8 cellular contexts compared by ENCODE assay signal in the genomic region with DNA sequence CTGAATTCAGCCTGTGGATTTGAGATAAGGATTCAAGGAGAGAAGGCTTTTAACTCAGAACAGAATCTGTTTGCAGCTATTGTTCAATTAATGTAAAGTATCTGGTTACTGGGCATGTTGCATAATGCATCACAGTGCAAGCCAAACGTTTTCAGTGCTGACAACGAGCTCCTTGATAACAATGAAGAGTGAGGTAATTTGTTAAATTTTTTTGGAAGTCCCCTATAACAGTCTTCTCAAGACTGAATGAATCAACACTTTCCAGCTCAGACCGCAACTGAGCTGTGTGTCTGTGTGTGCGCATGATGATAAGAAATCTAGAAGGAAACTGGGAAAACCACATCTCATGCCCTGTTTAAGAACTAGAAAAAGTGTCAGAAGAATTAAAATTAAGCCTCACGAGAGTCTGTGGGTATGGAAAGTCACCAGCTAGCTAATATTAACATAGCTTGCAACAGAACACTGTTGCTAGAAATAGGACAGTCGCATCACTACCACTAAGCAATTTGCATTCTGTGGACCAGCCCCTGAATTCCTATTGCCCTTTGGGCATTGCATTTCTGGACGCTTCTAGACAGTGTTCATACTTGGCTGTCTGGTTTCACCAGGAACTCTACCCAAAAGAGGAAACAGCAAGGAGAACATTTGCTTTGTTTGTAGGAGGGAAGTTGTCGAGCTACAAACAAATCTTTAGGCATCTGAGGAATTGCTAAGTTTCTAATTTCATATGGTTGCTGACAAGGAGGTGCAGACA. TPM values are rescaled to one million over a fixed set of nuclear protein-coding genes. Genes with fewer than 3 reads are reported as not detected.
DNase-seq lines count a peak whose midpoint lies in the region; ATAC-seq, FAIRE-seq and TF ChIP-seq lines count a peak whose summit lies in the region.

No MANE protein-coding gene starts in this region.

- peak overlapping the region; percentile 58 to 78 for H3K27ac Mint-ChIP-seq in effector memory CD8-positive, alpha-beta T cell
- H3K27ac Mint-ChIP-seq in nephron progenitor cell (no peak overlapping the region), type B pancreatic cell (no peak overlapping the region)

- peak; percentile 76 for TF ChIP-seq POLR2A in GM12891 (IDR thresholded peaks at IDR 0.05; ENCODE audit: low read depth, low read length)

- peaks cover 43% of the 10 kb centered on the region for H3K79me2 ChIP-seq in MM.1S (ENCODE audit: low read length)

- no peak overlapping the region for H2AFZ ChIP-seq in MM.1S (ENCODE audit: low read length)

- no peaks in the 10 kb centered on the region for H3K36me3 Mint-ChIP-seq in effector memory CD8-positive, alpha-beta T cell (ENCODE audit: insufficient read depth)
- no peaks in the 10 kb centered on the region for H3K36me3 Mint-ChIP-seq in nephron progenitor cell (ENCODE audit: low read depth)
- H3K36me3 Mint-ChIP-seq in type B pancreatic cell, result no peaks in the 10 kb centered on the region

- intact Hi-C loops in pancreas (cut with DNase I), result no loop called here

- peak overlapping the region; percentile 85 for H3K9ac ChIP-seq in MM.1S (ENCODE audit: low read length)

- FAIRE-seq in GM12891 (lab: Jason Lieb, UNC) (peak; percentile 86), pancreas (lab: Jason Lieb, UNC) (no peak)

- H3K4me3 ChIP-seq in MM.1S (ENCODE audit: low read length) (peak overlapping the region; percentile 72), pancreas (peak overlapping the region in 1 of 4 donors; percentile 11)

- TF ChIP-seq CTCF in MM.1S (IDR thresholded peaks at IDR 0.05; ENCODE audit: low read length) (no peak), pancreas (IDR thresholded peaks at IDR 0.05) (no peak), nephron progenitor cell (IDR thresholded peaks at IDR 0.05) (no peak), type B pancreatic cell (conservative IDR thresholded peaks at IDR 0.05) (no peak)

- no peaks in the 10 kb centered on the region for H3K9me2 ChIP-seq in MM.1S (replicated peaks; ENCODE audit: insufficient read depth, low read length)

- H3K27me3 Mint-ChIP-seq in effector memory CD8-positive, alpha-beta T cell, result peaks cover 8 to 12% of the 10 kb centered on the region in 2 donors
- H3K27me3 Mint-ChIP-seq in nephron progenitor cell (ENCODE audit: low read depth, poor library complexity) (peaks cover 2% of the 10 kb centered on the region), type B pancreatic cell (peaks cover 2% of the 10 kb centered on the region)

- H3K9me3 ChIP-seq in MM.1S (replicated peaks; ENCODE audit: insufficient read depth, low read length), result no peaks in the 10 kb centered on the region
- no peaks in the 10 kb centered on the region for H3K9me3 ChIP-seq in pancreas

- H3F3A ChIP-seq in MM.1S (ENCODE audit: insufficient read depth, low read length), result peaks cover 44% of the 10 kb centered on the region

- peak overlapping the region in 1 of 2 donors; percentile 4 for H3K4me3 Mint-ChIP-seq in effector memory CD8-positive, alpha-beta T cell
- no peak overlapping the region for H3K4me3 Mint-ChIP-seq in nephron progenitor cell
- no peak overlapping the region for H3K4me3 Mint-ChIP-seq in type B pancreatic cell

- H3K4me1 Mint-ChIP-seq in effector memory CD8-positive, alpha-beta T cell (ENCODE audit: low read depth in 2 of 2), result peaks cover 10 to 13% of the 10 kb centered on the region in 2 donors
- peaks cover 21% of the 10 kb centered on the region for H3K4me1 Mint-ChIP-seq in nephron progenitor cell
- peaks cover 13% of the 10 kb centered on the region for H3K4me1 Mint-ChIP-seq in type B pancreatic cell (ENCODE audit: unreplicated experiment)

- H3K27me3 ChIP-seq in MM.1S (replicated peaks; ENCODE audit: insufficient read depth, low read length) (no peaks in the 10 kb centered on the region), pancreas (no peaks in the 10 kb centered on the region)

- H3K36me3 ChIP-seq in MM.1S (replicated peaks; ENCODE audit: insufficient read depth, low read length) (no peaks in the 10 kb centered on the region), pancreas (no peaks in the 10 kb centered on the region)

- H3K4me1 ChIP-seq in MM.1S (ENCODE audit: low read length), result peaks cover 40% of the 10 kb centered on the region
- peaks cover 8 to 24% (median 19%) of the 10 kb centered on the region in 3 donors for H3K4me1 ChIP-seq in pancreas

- peak overlapping the region; percentile 70 for H3K4me2 ChIP-seq in MM.1S (ENCODE audit: low read depth, low read length)

- ATAC-seq in effector memory CD8-positive, alpha-beta T cell (replicated peaks), result peak; percentile 92
- peak; percentile 44 to 83 (median 71) for ATAC-seq in pancreas

- WGBS in pancreas, 2 donors, result 19% methylated on average over 8 of the region's 8 CpGs

- no peaks in the 10 kb centered on the region for H4K20me1 ChIP-seq in MM.1S (ENCODE audit: insufficient read depth, low read length)

- peak overlapping the region; percentile 93 for H3K27ac ChIP-seq in MM.1S (ENCODE audit: low read length)
- peak overlapping the region in 3 of 4 donors; percentile 39 to 83 (median 82) for H3K27ac ChIP-seq in pancreas

- no peak for DNase-seq in GM12891 (ENCODE audit: insufficient read length, low spot score)
- DNase-seq in GOT3 (lab: John Stamatoyannopoulos, UW), result peak; percentile 7
- peak; percentile 97 for DNase-seq in MM.1S
- DNase-seq in UCSD-AML1 (lab: John Stamatoyannopoulos, UW; ENCODE audit: unreplicated experiment), result peak; percentile 69
- no peak for DNase-seq in effector memory CD8-positive, alpha-beta T cell
- peak in 2 of 6 donors; percentile 4 to 19 for DNase-seq in pancreas
- no peak for DNase-seq in nephron progenitor cell
- DNase-seq in type B pancreatic cell (ENCODE audit: extremely low spot score, unreplicated experiment), result no peak

- no peaks in the 10 kb centered on the region for H3K9me3 Mint-ChIP-seq in effector memory CD8-positive, alpha-beta T cell
- H3K9me3 Mint-ChIP-seq in nephron progenitor cell (no peaks in the 10 kb centered on the region), type B pancreatic cell (no peaks in the 10 kb centered on the region)

TF ChIP-seq in GM12891, 5 proteins besides CTCF, POLR2A, EP300 and RAD21:
- peak; percentile 57; the same call in 1 of the 2 replicates for TF ChIP-seq SPI1 (IDR thresholded peaks at IDR 0.05; ENCODE audit: low read depth, low read length)
- TF ChIP-seq POLR2AphosphoS5 (IDR thresholded peaks at IDR 0.05; ENCODE audit: low read depth, low read length), result peak; percentile 79
- peak; percentile 91 for TF ChIP-seq POU2F2 (IDR thresholded peaks at IDR 0.05; ENCODE audit: low read depth, low read length)
- peak; percentile 77 for TF ChIP-seq TAF1 (IDR thresholded peaks at IDR 0.05; ENCODE audit: low read depth, low read length)
- no peak for TF ChIP-seq PAX5 (IDR thresholded peaks at IDR 0.05; ENCODE audit: insufficient read depth, low read length, severe bottlenecking)

RNA-seq across cellular contexts. Expression of a gene that starts 43.7 kb away (rescaled TPM):
- polyA plus RNA-seq in GM12891 (2012; ENCODE audit: low read depth, missing spikeins), result 32.5 TPM
- total RNA-seq in pancreas (10 to 100 TPM; 19.0 to 54.6 (median 23.6) TPM), type B pancreatic cell (ENCODE audit: low replicate concordance) (78.3 and 81.0 TPM in 2 replicates)
- 10 to 100 TPM; 12.2 to 33.5 TPM for polyA plus RNA-seq in pancreas

Comparison
In these comparisons a context has a peak if more than half of its experiments do, and no peak if none do; other contexts are left out.
1. DNase-seq: peak in GOT3 (single experiment), MM.1S (single experiment) and UCSD-AML1 (single experiment); none in GM12891 (single experiment), effector memory CD8-positive, alpha-beta T cell (0 of 3), nephron progenitor cell (single experiment) and type B pancreatic cell (single experiment).
2. H3K27ac Mint-ChIP-seq: peak in effector memory CD8-positive, alpha-beta T cell (2 of 2); none in nephron progenitor cell (single experiment) and type B pancreatic cell (single experiment).